ENCODE assay signal across 14 cellular contexts in the genomic region with DNA sequence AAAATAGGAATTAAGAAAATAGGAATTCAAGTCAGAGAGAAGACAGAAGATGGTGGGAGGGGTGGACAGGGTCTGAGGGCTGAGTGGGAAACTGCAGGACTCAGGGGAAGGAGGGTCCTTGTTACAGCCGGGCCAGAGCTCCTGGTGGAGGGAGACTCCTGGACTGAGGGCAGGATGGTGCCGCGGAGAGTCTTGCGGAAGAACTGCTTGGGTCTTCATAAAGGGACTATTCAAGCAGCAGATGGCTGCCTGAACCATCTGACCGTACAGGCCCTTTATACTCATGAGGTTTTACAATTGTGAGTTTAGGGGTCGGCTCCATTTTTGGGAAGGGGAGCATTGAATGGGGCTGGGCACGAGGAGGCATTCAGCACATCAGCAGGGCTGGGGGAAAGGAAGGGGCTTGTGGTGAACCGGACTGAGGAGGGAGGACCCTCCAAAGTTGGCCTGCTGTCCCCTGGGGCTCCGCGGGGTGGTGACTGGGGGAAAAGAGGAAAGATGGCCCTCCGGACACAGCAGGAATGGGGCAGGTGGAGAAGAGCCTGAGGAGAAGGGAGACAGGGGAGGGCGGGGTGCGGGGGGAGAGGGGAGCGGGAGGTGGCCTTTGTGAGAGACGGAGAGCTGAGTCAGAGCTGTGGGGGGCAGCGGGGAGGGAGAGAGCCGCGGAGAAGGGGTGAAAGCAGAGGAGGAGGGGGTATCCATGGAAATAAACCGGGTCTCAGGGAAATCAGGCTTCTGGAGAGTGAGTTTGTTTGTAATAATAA. TPM values are rescaled to one million over a fixed set of nuclear protein-coding genes. Genes with fewer than 3 reads are reported as not detected.
A peak's percentile ranks its signal among the peaks of the same experiment; 100 is the strongest.
DNase-seq lines count a peak whose midpoint lies in the region; ATAC-seq, FAIRE-seq and TF ChIP-seq lines count a peak whose summit lies in the region.
"Had no signal": no experiment of that assay in that cellular context is flagged by ENCODE, and none has a peak within 500 bp of the region (broad histone marks: within the 10 kb centered on the region; RNA-seq: fewer than 3 reads in every experiment).

No MANE protein-coding gene starts in this region.

- no peak overlapping the region for H3K27ac Mint-ChIP-seq in activated naive CD8-positive, alpha-beta T cell treated with anti-CD3 and anti-CD28 coated beads, Interleukin-2, amount 50 U/mL, for 24 hours

- H3K4me3 Mint-ChIP-seq in activated naive CD8-positive, alpha-beta T cell treated with anti-CD3 and anti-CD28 coated beads, Interleukin-2, amount 50 U/mL, for 24 hours: peak overlapping the region; percentile 10

- H3K36me3 Mint-ChIP-seq in activated naive CD8-positive, alpha-beta T cell treated with anti-CD3 and anti-CD28 coated beads, Interleukin-2, amount 50 U/mL, for 24 hours (ENCODE audit: low read depth): no peaks in the 10 kb centered on the region

- H2AFZ ChIP-seq in HepG2 (ENCODE audit: low read length): no peak overlapping the region

- H3K36me3 ChIP-seq in HepG2 (replicated peaks in 1 of 2; ENCODE audit: control insufficient read depth in 1 of 2, insufficient read depth in 2 of 2, low read length in 2 of 2): no peaks in the 10 kb centered on the region
- H3K36me3 ChIP-seq in right lobe of liver: no peaks in the 10 kb centered on the region
- H3K36me3 ChIP-seq in adrenal gland (replicated peaks in 1 of 2): no peaks in the 10 kb centered on the region

- TF ChIP-seq RAD21 in HepG2 (CRISPR knock-in tag; IDR thresholded peaks at IDR 0.05): no peak

- H3K9me3 Mint-ChIP-seq in activated naive CD8-positive, alpha-beta T cell treated with anti-CD3 and anti-CD28 coated beads, Interleukin-2, amount 50 U/mL, for 24 hours: no peaks in the 10 kb centered on the region

- TF ChIP-seq POLR2A in HepG2 (IDR thresholded peaks at IDR 0.05; ENCODE audit: insufficient read depth in 1 of 2, low read depth in 2 of 2, low read length in 2 of 2): no peak
- no peak for TF ChIP-seq POLR2A in right lobe of liver (IDR thresholded peaks at IDR 0.05)
- TF ChIP-seq POLR2A in adrenal gland (IDR thresholded peaks at IDR 0.05): no peak

- H3K4me1 ChIP-seq in HepG2 (ENCODE audit: insufficient read depth, low read length): no peaks in the 10 kb centered on the region
- peaks cover 0 to 5% (median 0%) of the 10 kb centered on the region in 4 donors for H3K4me1 ChIP-seq in right lobe of liver
- H3K4me1 ChIP-seq in adrenal gland (replicated peaks in 1 of 2): peaks cover 8 to 15% of the 10 kb centered on the region in 2 donors

- CTCF ChIA-PET in HepG2 (lab: Yijun Ruan, JAX; ENCODE audit: low intra/inter-chr PET ratio, low total read pairs): no interaction called here

- H3K9me3 ChIP-seq in HepG2 (ENCODE audit: low read length) (no peaks in the 10 kb centered on the region), right lobe of liver (no peaks in the 10 kb centered on the region), adrenal gland (replicated peaks in 1 of 3) (no peaks in the 10 kb centered on the region)

- peaks cover 5% of the 10 kb centered on the region for H3K4me1 Mint-ChIP-seq in activated naive CD8-positive, alpha-beta T cell treated with anti-CD3 and anti-CD28 coated beads, Interleukin-2, amount 50 U/mL, for 24 hours

- POLR2A ChIA-PET in HepG2 (lab: Yijun Ruan, JAX): no interaction called here

- H3K27ac ChIP-seq in HepG2 (ENCODE audit: extremely low read length, insufficient read depth, low read length) (no peak overlapping the region), right lobe of liver (no peak overlapping the region), adrenal gland (no peak overlapping the region)

- DNase-seq in HepG2 (ENCODE audit: low spot score) (no peak), right lobe of liver (no peak), medulla oblongata (ENCODE audit: extremely low spot score) (peak; percentile 51), urothelium cell line (ENCODE audit: low spot score) (peak; percentile 21), activated gamma-delta T cell treated with Interleukin-2 at 50 U/mL for 16 hours (no peak), adrenal gland (no peak)
- no peak for DNase-seq in activated naive CD8-positive, alpha-beta T cell treated with anti-CD3 and anti-CD28 coated beads, Interleukin-2, amount 50 U/mL, for 24 hours
- DNase-seq in activated CD8-positive, alpha-beta memory T cell treated with anti-CD3 and anti-CD28 coated beads, Interleukin-2, amount 50 U/mL, for 48 hours: no peak
- DNase-seq: activated CD4-positive, alpha-beta T cell treated with anti-CD3 and anti-CD28 coated beads for 1 hour; NK-92 treated with Interleukin-12 subunit alpha and Interleukin-12 subunit beta, amount 100 ng/mL, for 24 hours; small intestine had no signal

- WGBS in HepG2 (ENCODE audit: low lambda C conversion rate): 22% methylated on average over 19 of the region's 19 CpGs
- 57% methylated on average over 16 of the region's 19 CpGs for WGBS in right lobe of liver (ENCODE audit: insufficient coverage, low coverage, low lambda C conversion rate, missing lambda C conversion rate)
- 37 to 52% (median 40%) methylated on average over 18 to 19 of the region's 19 CpGs for WGBS in adrenal gland, 4 donors

- no peak overlapping the region for H3K4me3 ChIP-seq in HepG2 (replicated peaks in 1 of 3; ENCODE audit: insufficient read depth in 1 of 3, low read depth in 2 of 3, low read length in 3 of 3)
- no peak overlapping the region for H3K4me3 ChIP-seq in right lobe of liver
- H3K4me3 ChIP-seq in adrenal gland: no peak overlapping the region

- no peak overlapping the region for H3K4me2 ChIP-seq in HepG2 (ENCODE audit: low read depth, low read length)

- peaks cover 36% of the 10 kb centered on the region for H3K27me3 Mint-ChIP-seq in activated naive CD8-positive, alpha-beta T cell treated with anti-CD3 and anti-CD28 coated beads, Interleukin-2, amount 50 U/mL, for 24 hours

- BruUV-seq in HepG2 (replicated peaks; lab: Mats Ljungman, UMichigan): no TSS peak

- in situ Hi-C loops in HepG2 (cut with HindIII; ENCODE audit: extremely low pct_ligation_motif_present, low pct_unique_long_range_greater_than_20kb): no loop called here

- TF ChIP-seq CTCF in HepG2 (CRISPR knock-in tag; IDR thresholded peaks at IDR 0.05): no peak
- no peak for TF ChIP-seq CTCF in right lobe of liver (IDR thresholded peaks at IDR 0.05)
- TF ChIP-seq CTCF in adrenal gland (IDR thresholded peaks at IDR 0.05): no peak

- FAIRE-seq in HepG2 (lab: Jason Lieb, UNC) (no peak), urothelium cell line (lab: Jason Lieb, UNC) (no peak)
- FAIRE-seq: colon, islet of Langerhans, small intestine had no signal

- H3K9ac ChIP-seq in HepG2 (ENCODE audit: insufficient read depth, low read depth, low read length): no peak overlapping the region

- peak; percentile 36; the same call in 2 of the 3 replicates for ATAC-seq in HepG2
- no peak for ATAC-seq in right lobe of liver
- ATAC-seq in activated naive CD8-positive, alpha-beta T cell treated with anti-CD3 and anti-CD28 coated beads, Interleukin-2, amount 50 U/mL, for 24 hours: no peak

- no peaks in the 10 kb centered on the region for H4K20me1 ChIP-seq in HepG2 (ENCODE audit: insufficient read depth, low read length)

- intact Hi-C loops in HepG2 (cut with micrococcal nuclease; ENCODE audit: unreplicated experiment): no loop called here
- intact Hi-C loops in right lobe of liver (cut with DNase I): loop anchor here in 1 of 2 donors (10.0 kb wide), 1 partner anchor 46 kb away; a partner anchor contains a TSS
- intact Hi-C loops in adrenal gland (cut with DNase I): no loop called here

- TF ChIP-seq EP300 in HepG2 (IDR thresholded peaks at IDR 0.05; ENCODE audit: low read depth in 2 of 2, low read length in 2 of 2) (no peak), HepG2 (CRISPR knock-in tag; IDR thresholded peaks at IDR 0.05; ENCODE audit: borderline replicate concordance) (no peak)

- H3K27me3 ChIP-seq in HepG2 (ENCODE audit: control insufficient read depth in 1 of 2, insufficient read depth in 2 of 2, low read length in 2 of 2) (peaks cover 7 to 76% of the 10 kb centered on the region in 2 experiments), right lobe of liver (no peaks in the 10 kb centered on the region), adrenal gland (peaks cover 17% of the 10 kb centered on the region)

- no peaks in the 10 kb centered on the region for H3K79me2 ChIP-seq in HepG2 (ENCODE audit: insufficient read depth, low read length)

RNA-seq across cellular contexts. Expression of a gene that starts 1.5 kb away (rescaled TPM):
- 0.07 TPM in 1 of 2 replicates, not detected in the other for total RNA-seq in HepG2 (2016; rRNA removed; fragmentation: Illumina TruSeq; extraction: Trizol)
- not detected in 2 replicates for total RNA-seq in HepG2 (2016; cell fraction: cytosol; rRNA removed; fragmentation: Illumina TruSeq; extraction: Trizol; ENCODE audit: low read depth)
- total RNA-seq in HepG2 (2016; cell fraction: insoluble cytoplasmic fraction; rRNA removed; fragmentation: Illumina TruSeq; extraction: Trizol): 0.15 TPM in 1 of 2 replicates, not detected in the other
- total RNA-seq in HepG2 (2016; cell fraction: membrane; rRNA removed; fragmentation: Illumina TruSeq; extraction: Trizol): not detected in 2 replicates
- not detected in 2 replicates for total RNA-seq in HepG2 (2016; cell fraction: nucleus; rRNA removed; fragmentation: Illumina TruSeq; extraction: Trizol)
- not detected in 2 replicates for polyA plus RNA-seq in HepG2 (2011; rRNA removed)
- not detected in 2 replicates for polyA plus RNA-seq in HepG2 (2011; cell fraction: cytosol; rRNA removed)
- polyA plus RNA-seq in HepG2 (2011; cell fraction: nucleus; rRNA removed): not detected in 2 replicates
- polyA plus RNA-seq in HepG2 (2012): not detected in 2 replicates
- polyA plus RNA-seq in HepG2 (2016; cell fraction: cytosol; fragmentation: Illumina TruSeq; extraction: Trizol; ENCODE audit: low read depth): not detected in 2 replicates
- polyA plus RNA-seq in HepG2 (2016; cell fraction: insoluble cytoplasmic fraction; fragmentation: Illumina TruSeq; extraction: Trizol; ENCODE audit: low read depth): not detected in 2 replicates
- not detected in 2 replicates for polyA plus RNA-seq in HepG2 (2016; cell fraction: membrane; fragmentation: Illumina TruSeq; extraction: Trizol; ENCODE audit: low read depth)
- not detected in 2 replicates for polyA plus RNA-seq in HepG2 (2016; cell fraction: nucleus; fragmentation: Illumina TruSeq; extraction: Trizol; ENCODE audit: insufficient read depth, low read depth)
- polyA minus RNA-seq in HepG2 (2011; rRNA and poly(A)+ RNA removed; ENCODE audit: low replicate concordance): 0.54 TPM in 1 of 2 replicates, not detected in the other
- not detected in 2 replicates for polyA minus RNA-seq in HepG2 (2011; cell fraction: cytosol; rRNA and poly(A)+ RNA removed)
- not detected in 2 replicates for polyA minus RNA-seq in HepG2 (2011; cell fraction: nucleus; rRNA and poly(A)+ RNA removed)
- total RNA-seq in right lobe of liver: under 1 TPM; 0.05 to 0.51 (median 0.14) TPM
- 1 to 10 TPM in 1 of 8 donors, under 1 TPM in 7; 0.10 to 1.2 (median 0.45) TPM for total RNA-seq in adrenal gland
- polyA plus RNA-seq in adrenal gland: under 1 TPM; 0.20 to 0.40 (median 0.29) TPM

RNA-seq across cellular contexts. Expression of a gene that starts 20.2 kb away (rescaled TPM):
- total RNA-seq in HepG2 (2016; rRNA removed; fragmentation: Illumina TruSeq; extraction: Trizol) (13.1 and 13.7 TPM in 2 replicates), right lobe of liver (100 to 1,000 TPM in 1 of 6 experiments, 10 to 100 TPM in 5; 29.7 to 129 (median 43.6) TPM), adrenal gland (100 to 1,000 TPM in 2 of 8 donors, 10 to 100 TPM in 6; 55.9 to 112 (median 77.1) TPM)
- 4.5 and 5.0 TPM in 2 replicates for total RNA-seq in HepG2 (2016; cell fraction: cytosol; rRNA removed; fragmentation: Illumina TruSeq; extraction: Trizol; ENCODE audit: low read depth)
- 13.1 and 14.8 TPM in 2 replicates for total RNA-seq in HepG2 (2016; cell fraction: insoluble cytoplasmic fraction; rRNA removed; fragmentation: Illumina TruSeq; extraction: Trizol)
- total RNA-seq in HepG2 (2016; cell fraction: membrane; rRNA removed; fragmentation: Illumina TruSeq; extraction: Trizol): 14.4 and 16.8 TPM in 2 replicates
- 17.7 and 17.8 TPM in 2 replicates for total RNA-seq in HepG2 (2016; cell fraction: nucleus; rRNA removed; fragmentation: Illumina TruSeq; extraction: Trizol)
- polyA plus RNA-seq in HepG2 (2011; rRNA removed) (9.9 and 10.5 TPM in 2 replicates), adrenal gland (100 to 1,000 TPM in 2 of 3 donors, 10 to 100 TPM in 1; 34.8 to 152 (median 117) TPM)
- polyA plus RNA-seq in HepG2 (2011; cell fraction: cytosol; rRNA removed): 5.3 and 6.8 TPM in 2 replicates
- 39.4 and 48.1 TPM in 2 replicates for polyA plus RNA-seq in HepG2 (2011; cell fraction: nucleus; rRNA removed)
- polyA plus RNA-seq in HepG2 (2012): 28.9 and 45.1 TPM in 2 replicates
- 21.1 and 21.6 TPM in 2 replicates for polyA plus RNA-seq in HepG2 (2016; cell fraction: cytosol; fragmentation: Illumina TruSeq; extraction: Trizol; ENCODE audit: low read depth)
- 42.5 and 68.7 TPM in 2 replicates for polyA plus RNA-seq in HepG2 (2016; cell fraction: insoluble cytoplasmic fraction; fragmentation: Illumina TruSeq; extraction: Trizol; ENCODE audit: low read depth)
- polyA plus RNA-seq in HepG2 (2016; cell fraction: membrane; fragmentation: Illumina TruSeq; extraction: Trizol; ENCODE audit: low read depth): 38.4 and 41.1 TPM in 2 replicates
- polyA plus RNA-seq in HepG2 (2016; cell fraction: nucleus; fragmentation: Illumina TruSeq; extraction: Trizol; ENCODE audit: insufficient read depth, low read depth): 65.4 and 70.0 TPM in 2 replicates
- 21.6 and 35.6 TPM in 2 replicates for polyA minus RNA-seq in HepG2 (2011; rRNA and poly(A)+ RNA removed; ENCODE audit: low replicate concordance)
- 17.9 and 21.7 TPM in 2 replicates for polyA minus RNA-seq in HepG2 (2011; cell fraction: cytosol; rRNA and poly(A)+ RNA removed)
- 22.5 and 32.2 TPM in 2 replicates for polyA minus RNA-seq in HepG2 (2011; cell fraction: nucleus; rRNA and poly(A)+ RNA removed)

RNA-seq across cellular contexts. Expression of a gene that starts 45.1 kb away (rescaled TPM):
- total RNA-seq in HepG2 (2016; rRNA removed; fragmentation: Illumina TruSeq; extraction: Trizol) (not detected in 2 replicates), right lobe of liver (not detected), adrenal gland (under 1 TPM in 1 of 8 donors, not detected in 7; 0.18 TPM)
- not detected in 2 replicates for total RNA-seq in HepG2 (2016; cell fraction: cytosol; rRNA removed; fragmentation: Illumina TruSeq; extraction: Trizol; ENCODE audit: low read depth)
- not detected in 2 replicates for total RNA-seq in HepG2 (2016; cell fraction: insoluble cytoplasmic fraction; rRNA removed; fragmentation: Illumina TruSeq; extraction: Trizol)
- not detected in 2 replicates for total RNA-seq in HepG2 (2016; cell fraction: membrane; rRNA removed; fragmentation: Illumina TruSeq; extraction: Trizol)
- total RNA-seq in HepG2 (2016; cell fraction: nucleus; rRNA removed; fragmentation: Illumina TruSeq; extraction: Trizol): not detected in 2 replicates
- polyA plus RNA-seq in HepG2 (2011; rRNA removed) (0.01 TPM in 1 of 2 replicates, not detected in the other), adrenal gland (under 1 TPM in 2 of 3 donors, not detected in 1; 0.07 to 0.32 TPM)
- not detected in 2 replicates for polyA plus RNA-seq in HepG2 (2011; cell fraction: cytosol; rRNA removed)
- polyA plus RNA-seq in HepG2 (2011; cell fraction: nucleus; rRNA removed): not detected in 2 replicates
- not detected in 2 replicates for polyA plus RNA-seq in HepG2 (2012)
- polyA plus RNA-seq in HepG2 (2016; cell fraction: cytosol; fragmentation: Illumina TruSeq; extraction: Trizol; ENCODE audit: low read depth): not detected in 2 replicates
- not detected in 2 replicates for polyA plus RNA-seq in HepG2 (2016; cell fraction: insoluble cytoplasmic fraction; fragmentation: Illumina TruSeq; extraction: Trizol; ENCODE audit: low read depth)
- polyA plus RNA-seq in HepG2 (2016; cell fraction: membrane; fragmentation: Illumina TruSeq; extraction: Trizol; ENCODE audit: low read depth): not detected in 2 replicates
- not detected in 2 replicates for polyA plus RNA-seq in HepG2 (2016; cell fraction: nucleus; fragmentation: Illumina TruSeq; extraction: Trizol; ENCODE audit: insufficient read depth, low read depth)
- 0.07 TPM in 1 of 2 replicates, not detected in the other for polyA minus RNA-seq in HepG2 (2011; rRNA and poly(A)+ RNA removed; ENCODE audit: low replicate concordance)
- not detected in 2 replicates for polyA minus RNA-seq in HepG2 (2011; cell fraction: cytosol; rRNA and poly(A)+ RNA removed)
- polyA minus RNA-seq in HepG2 (2011; cell fraction: nucleus; rRNA and poly(A)+ RNA removed): not detected in 2 replicates
- total RNA-seq: HT1080 had no signal

RNA-seq across cellular contexts. Expression of a gene that starts 47.7 kb away (rescaled TPM):
- total RNA-seq in HepG2 (2016; rRNA removed; fragmentation: Illumina TruSeq; extraction: Trizol): 7.7 and 17.1 TPM in 2 replicates
- 2.7 and 3.2 TPM in 2 replicates for total RNA-seq in HepG2 (2016; cell fraction: cytosol; rRNA removed; fragmentation: Illumina TruSeq; extraction: Trizol; ENCODE audit: low read depth)
- total RNA-seq in HepG2 (2016; cell fraction: insoluble cytoplasmic fraction; rRNA removed; fragmentation: Illumina TruSeq; extraction: Trizol): 7.0 and 14.9 TPM in 2 replicates
- total RNA-seq in HepG2 (2016; cell fraction: membrane; rRNA removed; fragmentation: Illumina TruSeq; extraction: Trizol): 5.7 and 6.3 TPM in 2 replicates
- 14.0 and 17.5 TPM in 2 replicates for total RNA-seq in HepG2 (2016; cell fraction: nucleus; rRNA removed; fragmentation: Illumina TruSeq; extraction: Trizol)
- 4.6 and 8.1 TPM in 2 replicates for polyA plus RNA-seq in HepG2 (2011; rRNA removed)
- 4.3 and 5.5 TPM in 2 replicates for polyA plus RNA-seq in HepG2 (2011; cell fraction: cytosol; rRNA removed)
- 9.8 and 14.1 TPM in 2 replicates for polyA plus RNA-seq in HepG2 (2011; cell fraction: nucleus; rRNA removed)
- polyA plus RNA-seq in HepG2 (2012): 4.8 and 5.8 TPM in 2 replicates
- polyA plus RNA-seq in HepG2 (2016; cell fraction: cytosol; fragmentation: Illumina TruSeq; extraction: Trizol; ENCODE audit: low read depth): 1.9 and 2.5 TPM in 2 replicates
- polyA plus RNA-seq in HepG2 (2016; cell fraction: insoluble cytoplasmic fraction; fragmentation: Illumina TruSeq; extraction: Trizol; ENCODE audit: low read depth): 4.8 and 8.3 TPM in 2 replicates
- polyA plus RNA-seq in HepG2 (2016; cell fraction: membrane; fragmentation: Illumina TruSeq; extraction: Trizol; ENCODE audit: low read depth): 2.9 and 3.6 TPM in 2 replicates
- 17.9 and 25.7 TPM in 2 replicates for polyA plus RNA-seq in HepG2 (2016; cell fraction: nucleus; fragmentation: Illumina TruSeq; extraction: Trizol; ENCODE audit: insufficient read depth, low read depth)
- 0.07 and 13.9 TPM in 2 replicates for polyA minus RNA-seq in HepG2 (2011; rRNA and poly(A)+ RNA removed; ENCODE audit: low replicate concordance)
- polyA minus RNA-seq in HepG2 (2011; cell fraction: cytosol; rRNA and poly(A)+ RNA removed): 4.2 and 4.4 TPM in 2 replicates
- polyA minus RNA-seq in HepG2 (2011; cell fraction: nucleus; rRNA and poly(A)+ RNA removed): 8.0 and 8.8 TPM in 2 replicates
- total RNA-seq in right lobe of liver: 10 to 100 TPM; 12.6 to 41.3 (median 16.5) TPM
- total RNA-seq in adrenal gland: 1 to 10 TPM in 1 of 8 donors, under 1 TPM in 5, not detected in 2; 0.14 to 1.3 (median 0.51) TPM
- 1 to 10 TPM in 1 of 3 donors, under 1 TPM in 2; 0.07 to 1.2 (median 0.40) TPM for polyA plus RNA-seq in adrenal gland

Comparison
In these comparisons a context has a peak if more than half of its experiments do, and no peak if none do; other contexts are left out.
1. DNase-seq: peak in medulla oblongata (single experiment) and urothelium cell line (single experiment); none in HepG2 (single experiment), right lobe of liver (0 of 3), activated naive CD8-positive, alpha-beta T cell treated with anti-CD3 and anti-CD28 coated beads, Interleukin-2, amount 50 U/mL, for 24 hours (single experiment), activated gamma-delta T cell treated with Interleukin-2 at 50 U/mL for 16 hours (single experiment), adrenal gland (0 of 7) and activated CD8-positive, alpha-beta memory T cell treated with anti-CD3 and anti-CD28 coated beads, Interleukin-2, amount 50 U/mL, for 48 hours (single experiment).